1 cellular context compared by ENCODE assay signal in genomic region chr20:16574656-16575355, GRCh38.
A peak's percentile ranks its signal among the peaks of the same experiment; 100 is the strongest.
TF ChIP-seq lines count a peak whose summit lies in the region.

No MANE protein-coding gene starts in this region.

TF ChIP-seq in HepG2, 621 proteins besides CTCF, POLR2A, EP300 and RAD21 (continued from another document and continues in another):
- TF ChIP-seq ZNF318 (CRISPR knock-in tag; IDR thresholded peaks at IDR 0.05) (no peak), ISX (CRISPR knock-in tag; conservative IDR thresholded peaks at IDR 0.05) (no peak), NKX3-1 (CRISPR knock-in tag; IDR thresholded peaks at IDR 0.05) (peak; percentile 58; the same call in 1 of the 2 replicates), KLF13 (CRISPR knock-in tag; IDR thresholded peaks at IDR 0.05) (no peak), NFKB2 (CRISPR knock-in tag; IDR thresholded peaks at IDR 0.05; ENCODE audit: borderline replicate concordance) (peak; percentile 59; the same call in 1 of the 2 replicates), RAD51 (IDR thresholded peaks at IDR 0.05; ENCODE audit: borderline replicate concordance) (no peak), SETDB1 (CRISPR knock-in tag; IDR thresholded peaks at IDR 0.05; ENCODE audit: borderline replicate concordance) (no peak), KDM4B (CRISPR knock-in tag; IDR thresholded peaks at IDR 0.05) (peak; percentile 74; the same call in 1 of the 2 replicates), ZSCAN20 (CRISPR knock-in tag; IDR thresholded peaks at IDR 0.05; ENCODE audit: borderline replicate concordance) (peak; percentile 77), NR2F2 (IDR thresholded peaks at IDR 0.05; ENCODE audit: borderline replicate concordance, low read depth) (peak; percentile 20; the same call in 1 of the 2 replicates), ZNF496 (CRISPR knock-in tag; IDR thresholded peaks at IDR 0.05; ENCODE audit: insufficient replicate concordance) (no peak), SP2 (CRISPR knock-in tag; IDR thresholded peaks at IDR 0.05) (no peak; the same call in none of the 2 replicates), ZNF773 (CRISPR knock-in tag; IDR thresholded peaks at IDR 0.05; ENCODE audit: borderline replicate concordance) (0 out of 2 replicates have a peak, but pooled peaks have one; percentile 20), ATF2 (CRISPR knock-in tag; IDR thresholded peaks at IDR 0.05) (peak; percentile 73), PAF1 (CRISPR knock-in tag; IDR thresholded peaks at IDR 0.05) (no peak), ZNF430 (CRISPR knock-in tag; IDR thresholded peaks at IDR 0.05) (peak; percentile 72), THAP11 (CRISPR knock-in tag; IDR thresholded peaks at IDR 0.05) (peak; percentile 84), TSC22D2 (CRISPR knock-in tag; IDR thresholded peaks at IDR 0.05; ENCODE audit: borderline replicate concordance) (0 out of 2 replicates have a peak, but pooled peaks have one; percentile 10), PLRG1 (conservative IDR thresholded peaks at IDR 0.05) (no peak), ZNF550 (CRISPR knock-in tag; IDR thresholded peaks at IDR 0.05; ENCODE audit: borderline replicate concordance) (no peak), BRD4 (CRISPR knock-in tag; IDR thresholded peaks at IDR 0.05) (no peak), MYNN (CRISPR knock-in tag; IDR thresholded peaks at IDR 0.05; ENCODE audit: low read depth) (no peak; the same call in 1 of the 2 replicates), ZFP36 (IDR thresholded peaks at IDR 0.05; ENCODE audit: borderline replicate concordance, low read depth, low read length, partially characterized antibody) (no peak), ZNF780A (CRISPR knock-in tag; IDR thresholded peaks at IDR 0.05) (no peak), MBD4 (IDR thresholded peaks at IDR 0.05; ENCODE audit: borderline replicate concordance, low read length) (no peak), CBX2 (IDR thresholded peaks at IDR 0.05; ENCODE audit: low read depth, low read length) (no peak), CBX2 (CRISPR knock-in tag; IDR thresholded peaks at IDR 0.05; ENCODE audit: low read depth) (no peak), ATF1 (CRISPR knock-in tag; IDR thresholded peaks at IDR 0.05) (no peak; the same call in 1 of the 2 replicates), TRIM24 (CRISPR knock-in tag; IDR thresholded peaks at IDR 0.05) (no peak), ETV5 (CRISPR knock-in tag; IDR thresholded peaks at IDR 0.05; ENCODE audit: borderline replicate concordance) (peak; percentile 73), ASH2L (IDR thresholded peaks at IDR 0.05; ENCODE audit: insufficient read length, low read depth, low read length) (peak; percentile 83), TERF1 (CRISPR knock-in tag; IDR thresholded peaks at IDR 0.05) (no peak; the same call in 1 of the 2 replicates), ZNF414 (CRISPR knock-in tag; IDR thresholded peaks at IDR 0.05) (no peak), PRDM4 (CRISPR knock-in tag; IDR thresholded peaks at IDR 0.05; ENCODE audit: borderline replicate concordance) (no peak), ZNF660 (CRISPR knock-in tag; IDR thresholded peaks at IDR 0.05; ENCODE audit: borderline replicate concordance, low read depth) (no peak), DNMT1 (CRISPR knock-in tag; IDR thresholded peaks at IDR 0.05) (peak; percentile 50; the same call in 1 of the 2 replicates), ZFP37 (CRISPR knock-in tag; IDR thresholded peaks at IDR 0.05; ENCODE audit: borderline replicate concordance) (no peak; the same call in 1 of the 2 replicates), ZNF646 (CRISPR knock-in tag; IDR thresholded peaks at IDR 0.05) (no peak), ZKSCAN1 (IDR thresholded peaks at IDR 0.05; ENCODE audit: low read length) (no peak), FIP1L1 (IDR thresholded peaks at IDR 0.05; ENCODE audit: borderline replicate concordance, insufficient read depth, low read depth, low read length) (no peak), PHF5A (CRISPR knock-in tag; IDR thresholded peaks at IDR 0.05; ENCODE audit: low read depth, unreplicated experiment) (no peak), ZNF558 (CRISPR knock-in tag; IDR thresholded peaks at IDR 0.05; ENCODE audit: borderline replicate concordance) (no peak), HMG20A (CRISPR knock-in tag; IDR thresholded peaks at IDR 0.05; ENCODE audit: borderline replicate concordance) (no peak), GTF3A (CRISPR knock-in tag; conservative IDR thresholded peaks at IDR 0.05) (no peak), ZEB1 (IDR thresholded peaks at IDR 0.05; ENCODE audit: insufficient replicate concordance, low read depth) (peak; percentile 25), ZNF251 (CRISPR knock-in tag; IDR thresholded peaks at IDR 0.05) (no peak), ZNF224 (CRISPR knock-in tag; IDR thresholded peaks at IDR 0.05) (0 out of 2 replicates have a peak, but pooled peaks have one; percentile 74)
